ENCODE assay signal across 1 cellular context in the genomic region with DNA sequence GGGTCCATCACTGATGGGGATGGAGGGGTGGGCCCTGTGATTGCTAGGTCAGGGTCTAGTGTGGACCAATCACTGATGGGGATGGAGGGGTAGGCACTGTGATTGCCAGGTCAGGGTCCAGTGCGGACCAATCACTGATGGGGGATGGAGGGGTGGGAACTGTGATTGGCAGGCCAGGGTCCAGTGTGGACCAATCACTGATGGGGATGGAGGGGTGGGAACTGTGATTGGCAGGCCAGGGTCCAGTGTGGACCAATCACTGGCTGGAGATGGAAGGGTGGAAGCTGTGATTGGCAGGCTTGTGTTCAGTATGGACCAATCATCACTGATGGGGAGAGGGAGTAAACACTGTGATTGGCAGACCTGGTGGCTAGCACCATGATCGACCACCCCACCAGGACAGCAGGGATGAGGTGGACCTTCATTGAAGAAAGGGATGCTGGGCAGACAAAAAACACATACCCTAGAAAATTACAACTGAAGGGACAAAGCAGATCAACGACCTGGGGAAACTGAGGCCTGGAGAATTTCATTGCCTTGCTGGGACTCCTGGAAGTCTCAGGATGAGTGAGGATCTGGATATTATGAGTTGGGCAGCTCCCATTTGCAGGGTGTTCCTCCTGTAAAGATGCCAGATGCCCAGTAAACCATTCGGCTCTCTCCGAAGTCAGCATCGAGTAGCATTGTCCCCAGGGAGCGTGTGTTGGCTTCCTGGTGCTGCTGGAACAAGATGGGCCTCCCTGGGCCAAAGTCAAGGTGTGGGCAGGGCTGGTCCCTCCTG.
A peak's percentile ranks its signal among the peaks of the same experiment; 100 is the strongest.
TF ChIP-seq lines count a peak whose summit lies in the region.

No MANE protein-coding gene starts in this region.

TF ChIP-seq in H1, 55 proteins besides CTCF, POLR2A, EP300 and RAD21:
- TF ChIP-seq SP2 (IDR thresholded peaks at IDR 0.05; ENCODE audit: low read length) (peak; percentile 42), SP1 (IDR thresholded peaks at IDR 0.05; ENCODE audit: low read depth, low read length) (peak; percentile 92), CHD2 (IDR thresholded peaks at IDR 0.05; ENCODE audit: low read length) (peak; percentile 58; the same call in 1 of the 2 replicates), SAP30 (IDR thresholded peaks at IDR 0.05; ENCODE audit: insufficient read depth, insufficient replicate concordance, low read length) (no peak)
